In the genomic region with DNA sequence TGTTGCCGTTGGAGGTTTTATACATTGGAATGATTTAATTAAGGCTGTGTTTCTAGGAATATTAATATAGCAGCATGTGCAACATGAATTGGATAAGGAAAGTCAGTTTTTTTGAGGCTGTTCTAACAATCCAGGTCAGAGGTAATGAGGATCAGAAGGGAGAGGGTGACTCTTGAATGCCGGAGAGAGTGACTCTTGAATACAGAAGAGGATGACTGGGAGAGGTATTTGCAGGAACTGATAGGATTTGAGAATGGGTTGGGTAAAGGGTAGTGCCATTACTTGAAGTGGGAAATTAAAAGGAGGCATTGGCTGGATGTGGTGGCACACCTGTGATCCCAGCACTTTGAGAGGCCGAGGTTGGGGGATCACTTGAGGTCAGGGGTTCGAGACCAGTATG, we compare ENCODE assay signal across 18 cellular contexts. TPM values are rescaled to one million over a fixed set of nuclear protein-coding genes. Genes with fewer than 3 reads are reported as not detected.
A peak's percentile ranks its signal among the peaks of the same experiment; 100 is the strongest.
DNase-seq lines count a peak whose midpoint lies in the region; FAIRE-seq and TF ChIP-seq lines count a peak whose summit lies in the region.
"Had no signal": no experiment of that assay in that cellular context is flagged by ENCODE, and none has a peak within 500 bp of the region (broad histone marks: within the 10 kb centered on the region; RNA-seq: fewer than 3 reads in every experiment).

No MANE protein-coding gene starts in this region.

- peak overlapping the region; percentile 17 for H3K9ac ChIP-seq in H9 (ENCODE audit: extremely low read depth, insufficient read length, low read length)
- H3K9ac ChIP-seq in astrocyte (ENCODE audit: low read length) = no peak overlapping the region
- no peak overlapping the region for H3K9ac ChIP-seq in neural progenitor cell

- no peak overlapping the region for H3K4ac ChIP-seq in H9 (ENCODE audit: low read depth, low read length)

- H3K4me3 ChIP-seq in astrocyte (ENCODE audit: insufficient read depth, low read depth, low read length) = no peak overlapping the region
- no peak overlapping the region for H3K4me3 ChIP-seq in neural progenitor cell
- no peak overlapping the region for H3K4me3 ChIP-seq in ascending aorta
- H3K4me3 ChIP-seq: Peyer's patch, SK-N-MC had no signal

- no peak overlapping the region for H4K91ac ChIP-seq in H9 (ENCODE audit: insufficient read length, low read depth, low read length)

- intact Hi-C loops in ascending aorta (cut with DNase I) = no loop called here

- no CpG with 5 or more reads among the region's 4 CpGs for WGBS in H9 (ENCODE audit: extremely low coverage, insufficient read length, low lambda C conversion rate)

- no peak overlapping the region for H4K5ac ChIP-seq in H9 (ENCODE audit: insufficient read length, low read depth, low read length)

- H3K9me3 ChIP-seq in H9 (ENCODE audit: control insufficient read depth, low read depth, low read length) (no peaks in the 10 kb centered on the region), astrocyte (ENCODE audit: insufficient read depth, low read depth, low read length) (no peaks in the 10 kb centered on the region), neural progenitor cell (ENCODE audit: low read depth) (no peaks in the 10 kb centered on the region), ascending aorta (no peaks in the 10 kb centered on the region)
- H3K9me3 ChIP-seq: Peyer's patch had no signal

- H3K4me1 Mint-ChIP-seq in H9 (peaks cover 68 to 69% of the 10 kb centered on the region in 2 experiments), astrocyte (ENCODE audit: low read depth, unreplicated experiment) (peaks cover 67% of the 10 kb centered on the region), neural progenitor cell (peaks cover 62% of the 10 kb centered on the region)
- H3K4me1 Mint-ChIP-seq: B cell had no signal

- H2AFZ ChIP-seq in H9 (ENCODE audit: low read length) (no peak overlapping the region), astrocyte (ENCODE audit: low read depth, low read length) (no peak overlapping the region), neural progenitor cell (replicated peaks) (no peak overlapping the region)

- H3F3A ChIP-seq in neural progenitor cell (ENCODE audit: low read depth) = peaks cover 69% of the 10 kb centered on the region

- H4K20me1 ChIP-seq in H9 (ENCODE audit: control insufficient read depth, insufficient read depth, insufficient read length) (no peaks in the 10 kb centered on the region), astrocyte (ENCODE audit: insufficient read depth, low read length) (peaks cover 79% of the 10 kb centered on the region), neural progenitor cell (ENCODE audit: low read depth) (peaks cover 60% of the 10 kb centered on the region)

- DNase-seq in H9 (no peak), NCI-H2029 treated with DMSO at 0.1 percent for 48 hours (lab: John Stamatoyannopoulos, UW) (peak; percentile 94), astrocyte (ENCODE audit: low read depth) (no peak), neural progenitor cell (ENCODE audit: low spot score) (peak; percentile 37), ascending aorta (ENCODE audit: low spot score in 2 of 2) (no peak), dedifferentiated amniotic fluid mesenchymal stem cell (ENCODE audit: extremely low spot score) (no peak), NCI-H2227 treated with DMSO at 0.1 percent for 48 hours (lab: John Stamatoyannopoulos, UW) (no peak), NCI-H2171 (lab: John Stamatoyannopoulos, UW) (no peak)
- DNase-seq: ACHN; CD4-positive, alpha-beta T cell; KG1; NCI-H1436; NCI-H2081 treated with DMSO at 0.1 percent for 48 hours; NCI-H446 treated with DMSO at 0.1 percent for 48 hours; NCI-H774; Peyer's patch had no signal

- H3K14ac ChIP-seq in H9 (ENCODE audit: insufficient read depth, low read length) = no peak overlapping the region

- H3K56ac ChIP-seq in H9 (ENCODE audit: insufficient read length, low read depth, low read length) = no peak overlapping the region

- H3T11ph ChIP-seq in H9 (ENCODE audit: low read length) = no peak overlapping the region

- H3K27ac ChIP-seq in H9 (ENCODE audit: insufficient read length, low read depth, low read length) (no peak overlapping the region), astrocyte (ENCODE audit: low read depth, low read length) (no peak overlapping the region), neural progenitor cell (peak overlapping the region; percentile 43), ascending aorta (no peak overlapping the region)
- H3K27ac ChIP-seq: Peyer's patch, SK-N-MC had no signal

- H2BK12ac ChIP-seq in H9 (ENCODE audit: insufficient read length, low read depth, low read length) = no peak overlapping the region

- H3K9me3 Mint-ChIP-seq in H9 (no peaks in the 10 kb centered on the region), astrocyte (ENCODE audit: unreplicated experiment) (no peaks in the 10 kb centered on the region), neural progenitor cell (no peaks in the 10 kb centered on the region)
- H3K9me3 Mint-ChIP-seq: CD4-positive, alpha-beta T cell had no signal

- H3K27me3 ChIP-seq in H9 (ENCODE audit: insufficient read depth, low read length) (no peaks in the 10 kb centered on the region), astrocyte (ENCODE audit: insufficient read depth, low read length) (no peaks in the 10 kb centered on the region), neural progenitor cell (no peaks in the 10 kb centered on the region), ascending aorta (no peaks in the 10 kb centered on the region)
- H3K27me3 ChIP-seq: Peyer's patch had no signal

- H3K4me2 ChIP-seq in H9 (ENCODE audit: insufficient read depth, insufficient read length, low read length) (no peak overlapping the region), astrocyte (ENCODE audit: low read length) (no peak overlapping the region), neural progenitor cell (peak overlapping the region; percentile 44)

- H3K36me3 ChIP-seq in astrocyte (ENCODE audit: insufficient read depth, low read length) (no peaks in the 10 kb centered on the region), neural progenitor cell (no peaks in the 10 kb centered on the region), ascending aorta (no peaks in the 10 kb centered on the region)
- H3K36me3 ChIP-seq: Peyer's patch had no signal

- peak overlapping the region; percentile 21 to 89 (median 54); a peak in 6 of 7 replicates for H3K27ac Mint-ChIP-seq in H9
- H3K27ac Mint-ChIP-seq in astrocyte (ENCODE audit: unreplicated experiment) = peak overlapping the region; percentile 13
- H3K27ac Mint-ChIP-seq in neural progenitor cell = peak overlapping the region; percentile 3
- H3K27ac Mint-ChIP-seq: B cell; CD4-positive, alpha-beta T cell had no signal

- H3K23me2 ChIP-seq in H9 (ENCODE audit: insufficient read length, low read depth, low read length, poor library complexity, severe bottlenecking) = no peaks in the 10 kb centered on the region

- no peak overlapping the region for H2AK5ac ChIP-seq in H9 (ENCODE audit: insufficient read length, low read length)

- H2BK120ac ChIP-seq in H9 (ENCODE audit: low read depth, low read length, poor library complexity, severe bottlenecking) = no peak overlapping the region

- H3K79me1 ChIP-seq in H9 (ENCODE audit: insufficient read depth, low read depth, low read length, poor library complexity, severe bottlenecking) = peaks cover 2% of the 10 kb centered on the region

- no peak overlapping the region for H2BK15ac ChIP-seq in H9 (ENCODE audit: low read depth, low read length)

- H3K79me2 ChIP-seq in H9 (ENCODE audit: insufficient read depth, low read length) = peaks cover 21% of the 10 kb centered on the region; the same call in 1 of the 2 replicates
- H3K79me2 ChIP-seq in astrocyte (ENCODE audit: insufficient read depth, low read length) = peaks cover 94% of the 10 kb centered on the region
- peaks cover 99% of the 10 kb centered on the region for H3K79me2 ChIP-seq in neural progenitor cell (ENCODE audit: low read depth)

- H3K27me3 Mint-ChIP-seq in H9 (ENCODE audit: low read depth) (no peaks in the 10 kb centered on the region), astrocyte (ENCODE audit: low read depth, unreplicated experiment) (no peaks in the 10 kb centered on the region), neural progenitor cell (ENCODE audit: insufficient read depth, low read depth) (peaks cover 2% of the 10 kb centered on the region)

- H3K4me1 ChIP-seq in H9 (ENCODE audit: insufficient read depth, low read length) (peaks cover 24% of the 10 kb centered on the region), astrocyte (ENCODE audit: insufficient read depth, low read length) (peaks cover 14% of the 10 kb centered on the region), neural progenitor cell (peaks cover 81% of the 10 kb centered on the region), ascending aorta (peaks cover 15 to 23% of the 10 kb centered on the region in 2 donors)

- no peak overlapping the region for H2BK5ac ChIP-seq in H9 (ENCODE audit: insufficient read length, low read length)

- no peak overlapping the region for H3K18ac ChIP-seq in H9 (ENCODE audit: insufficient read length, low read depth, low read length)

- H3K36me3 Mint-ChIP-seq in H9 (ENCODE audit: insufficient read depth in 1 of 3, low read depth in 3 of 3) = peaks cover 0 to 4% (median 3%) of the 10 kb centered on the region in 3 experiments; a peak in 2 of 7 replicates
- peaks cover 6% of the 10 kb centered on the region for H3K36me3 Mint-ChIP-seq in astrocyte (ENCODE audit: low read depth, unreplicated experiment)
- peaks cover 16% of the 10 kb centered on the region for H3K36me3 Mint-ChIP-seq in neural progenitor cell

- no peak overlapping the region for H3K23ac ChIP-seq in H9 (ENCODE audit: insufficient read length, low read depth, low read length)

- no peak for TF ChIP-seq CTCF in H9 (conservative IDR thresholded peaks at IDR 0.05)
- no peak for TF ChIP-seq CTCF in astrocyte (IDR thresholded peaks at IDR 0.05; ENCODE audit: insufficient read depth, low read depth, low read length)
- no peak for TF ChIP-seq CTCF in neural progenitor cell (IDR thresholded peaks at IDR 0.05)
- TF ChIP-seq CTCF in ascending aorta (IDR thresholded peaks at IDR 0.05) = no peak

- no peak overlapping the region for H3K4me3 Mint-ChIP-seq in H9
- no peak overlapping the region for H3K4me3 Mint-ChIP-seq in astrocyte (ENCODE audit: unreplicated experiment)
- peak overlapping the region; percentile 21 for H3K4me3 Mint-ChIP-seq in neural progenitor cell
- H3K4me3 Mint-ChIP-seq: B cell; CD4-positive, alpha-beta T cell had no signal

- FAIRE-seq in astrocyte (lab: Jason Lieb, UNC) = no peak

- H4K8ac ChIP-seq in H9 (replicated peaks; ENCODE audit: insufficient read length, low read depth, low read length) = no peak overlapping the region

- no peak overlapping the region for H2BK20ac ChIP-seq in H9 (ENCODE audit: low read depth, low read length, poor library complexity, severe bottlenecking)

RNA-seq across cellular contexts. Expression of gene MACF1, which starts 55.6 kb away (rescaled TPM):
- total RNA-seq in H9 (2021) = 172 and 190 TPM in 2 replicates
- total RNA-seq in astrocyte = 592 and 694 TPM in 2 replicates
- 203 and 222 TPM in 2 replicates for total RNA-seq in neural progenitor cell (ENCODE audit: low replicate concordance)
- total RNA-seq in ascending aorta = 279 TPM

Comparison
In these comparisons a context has a peak if more than half of its experiments do, and no peak if none do; other contexts are left out.
1. DNase-seq: peak in NCI-H2029 treated with DMSO at 0.1 percent for 48 hours (single experiment) and neural progenitor cell (single experiment); none in H9 (single experiment), astrocyte (single experiment), ascending aorta (0 of 2), dedifferentiated amniotic fluid mesenchymal stem cell (single experiment), NCI-H2227 treated with DMSO at 0.1 percent for 48 hours (single experiment) and NCI-H2171 (single experiment).
2. H3K27ac Mint-ChIP-seq: peak in every context shown above with its lines; median percentile 54 in H9; 13 in astrocyte; 3 in neural progenitor cell.